ENCODE assay signal across 8 cellular contexts in genomic region chr5:176237971-176238644, GRCh38. TPM values are rescaled to one million over a fixed set of nuclear protein-coding genes. Genes with fewer than 3 reads are reported as not detected.
A peak's percentile ranks its signal among the peaks of the same experiment; 100 is the strongest.
DNase-seq lines count a peak whose midpoint lies in the region; ATAC-seq and TF ChIP-seq lines count a peak whose summit lies in the region.
"Not testable (repeated sequence)": the region's sequence is repeated elsewhere in the genome, so short reads cannot be mapped to it uniquely, and the experiment has no call there.

SIMC1 (plus strand) TSS chr5:176238424; CDS start chr5:176238509, 85 bp downstream.

- not testable (repeated sequence) for H4K20me1 ChIP-seq in OCI-LY3 (ENCODE audit: insufficient read depth, low read length)

- H3K36me3 ChIP-seq in CD4-positive, CD25-positive, alpha-beta regulatory T cell (ENCODE audit: control insufficient read depth, insufficient read depth, low read length); OCI-LY3 (replicated peaks; ENCODE audit: low read depth, low read length); endodermal cell (ENCODE audit: control insufficient read depth, insufficient read depth, low read length): not testable (repeated sequence)

- not testable (repeated sequence) for H3K9me3 ChIP-seq in CD4-positive, CD25-positive, alpha-beta regulatory T cell (ENCODE audit: control insufficient read depth in 2 of 2, low read length in 2 of 2); OCI-LY3 (ENCODE audit: insufficient read depth, low read length); endodermal cell (ENCODE audit: control insufficient read depth, low read length)

- H3K4me1 ChIP-seq in CD4-positive, CD25-positive, alpha-beta regulatory T cell (ENCODE audit: control insufficient read depth, insufficient read depth, low read length, poor library complexity, severe bottlenecking); OCI-LY3 (ENCODE audit: low read length); endodermal cell (ENCODE audit: control insufficient read depth, insufficient read depth, low read length): not testable (repeated sequence)

- not testable (repeated sequence) for H3K4me3 ChIP-seq in CD4-positive, CD25-positive, alpha-beta regulatory T cell (ENCODE audit: low read depth, low read length); endodermal cell (ENCODE audit: low read length)
- H3K4me3 ChIP-seq in OCI-LY3 (ENCODE audit: low read length) = peak within 1 kb of the TSS; percentile 72

- peak within 1 kb of the TSS; percentile 38 to 89 (median 84) for H3K4me3 Mint-ChIP-seq in CD4-positive, CD25-positive, alpha-beta regulatory T cell
- H3K4me3 Mint-ChIP-seq in endodermal cell = peak within 1 kb of the TSS; percentile 47

- H3K79me2 ChIP-seq in OCI-LY3 (ENCODE audit: low read length) = not testable (repeated sequence)

- DNase-seq in CD4-positive, CD25-positive, alpha-beta regulatory T cell = peak; percentile 14 to 63 (median 54)
- peak; percentile 54 for DNase-seq in activated T-cell treated with anti-CD3 and anti-CD28 coated beads for 4 hours
- peak; percentile 79 for DNase-seq in endodermal cell
- DNase-seq in mesenteric fat pad (ENCODE audit: low spot score) = not testable (repeated sequence)
- peak; percentile 12 to 50 (median 31) for DNase-seq in stimulated activated CD4-positive, alpha-beta T cell treated with anti-CD3 and anti-CD28 coated beads, TNF-alpha, amount 100 ng/mL, for 24 hours (ENCODE audit: low read depth in 3 of 3)

- not testable (repeated sequence) for H3K27me3 ChIP-seq in CD4-positive, CD25-positive, alpha-beta regulatory T cell (ENCODE audit: control insufficient read depth, insufficient read depth, low read length); OCI-LY3 (ENCODE audit: low read depth, low read length); endodermal cell (ENCODE audit: control insufficient read depth, insufficient read depth, low read length, poor library complexity, severe bottlenecking)

- peak within 1 kb of the TSS; percentile 36 for H3K4me2 ChIP-seq in OCI-LY3 (ENCODE audit: low read length)

- WGBS in endodermal cell (ENCODE audit: insufficient coverage in 1 of 2, insufficient read length in 1 of 2), 2 experiments = 10 to 87% methylated on average over 3 to 36 of the region's 81 CpGs

- H3K27ac Mint-ChIP-seq in CD4-positive, CD25-positive, alpha-beta regulatory T cell = peak within 1 kb of the TSS in 2 of 3 donors; percentile 74 to 81
- H3K27ac Mint-ChIP-seq in endodermal cell = not testable (repeated sequence)

- peak within 1 kb of the TSS; percentile 5 for H3K27ac ChIP-seq in CD4-positive, CD25-positive, alpha-beta regulatory T cell (ENCODE audit: insufficient read depth, low read length, poor library complexity, severe bottlenecking)
- H3K27ac ChIP-seq in OCI-LY3 (ENCODE audit: low read length); endodermal cell (ENCODE audit: low read depth, low read length): not testable (repeated sequence)

- ATAC-seq in CD4-positive, CD25-positive, alpha-beta regulatory T cell (ENCODE audit: low read depth in 2 of 2) = peak; percentile 64 to 70
- ATAC-seq in GM19397 (IDR thresholded peaks at IDR 0.05; ENCODE audit: unreplicated experiment) (peak; percentile 62), HG03108 (IDR thresholded peaks at IDR 0.05; ENCODE audit: unreplicated experiment) (peak; percentile 75)

- H2AFZ ChIP-seq in OCI-LY3 (ENCODE audit: low read depth, low read length) = not testable (repeated sequence)

- not testable (repeated sequence) for H3K4me1 Mint-ChIP-seq in CD4-positive, CD25-positive, alpha-beta regulatory T cell; endodermal cell

- TF ChIP-seq CTCF in OCI-LY3 (IDR thresholded peaks at IDR 0.05; ENCODE audit: low read depth, low read length); endodermal cell (conservative IDR thresholded peaks at IDR 0.05): not testable (repeated sequence)

- H3K9me3 Mint-ChIP-seq in CD4-positive, CD25-positive, alpha-beta regulatory T cell; endodermal cell: not testable (repeated sequence)

- not testable (repeated sequence) for H3K27me3 Mint-ChIP-seq in CD4-positive, CD25-positive, alpha-beta regulatory T cell
- peaks cover 12% of the 10 kb centered on the region for H3K27me3 Mint-ChIP-seq in endodermal cell (ENCODE audit: insufficient read depth)

- H3K9ac ChIP-seq in OCI-LY3 (ENCODE audit: low read length) = peak within 1 kb of the TSS; percentile 24; the same call in 1 of the 2 replicates
- not testable (repeated sequence) for H3K9ac ChIP-seq in endodermal cell (ENCODE audit: extremely low read depth, low read length, poor library complexity, severe bottlenecking)

- H3K36me3 Mint-ChIP-seq in CD4-positive, CD25-positive, alpha-beta regulatory T cell; endodermal cell (ENCODE audit: low read depth): not testable (repeated sequence)

RNA-seq across cellular contexts. Expression of gene SIMC1, which starts in this region (rescaled TPM):
- 21.1 TPM for total RNA-seq in CD4-positive, CD25-positive, alpha-beta regulatory T cell
- 1 to 10 TPM; 6.1 to 8.4 (median 7.4) TPM for polyA plus RNA-seq in CD4-positive, CD25-positive, alpha-beta regulatory T cell
- 10 to 100 TPM; 23.5 to 35.8 TPM for total RNA-seq in endodermal cell
- 37.2 TPM for polyA plus RNA-seq in endodermal cell (2013, experiment 1 of 2)
- polyA plus RNA-seq in endodermal cell (2013, experiment 2 of 2) = 36.2 TPM
- 11.5 TPM for total RNA-seq in mesenteric fat pad
